8 cellular contexts compared by ENCODE assay signal in the genomic region with DNA sequence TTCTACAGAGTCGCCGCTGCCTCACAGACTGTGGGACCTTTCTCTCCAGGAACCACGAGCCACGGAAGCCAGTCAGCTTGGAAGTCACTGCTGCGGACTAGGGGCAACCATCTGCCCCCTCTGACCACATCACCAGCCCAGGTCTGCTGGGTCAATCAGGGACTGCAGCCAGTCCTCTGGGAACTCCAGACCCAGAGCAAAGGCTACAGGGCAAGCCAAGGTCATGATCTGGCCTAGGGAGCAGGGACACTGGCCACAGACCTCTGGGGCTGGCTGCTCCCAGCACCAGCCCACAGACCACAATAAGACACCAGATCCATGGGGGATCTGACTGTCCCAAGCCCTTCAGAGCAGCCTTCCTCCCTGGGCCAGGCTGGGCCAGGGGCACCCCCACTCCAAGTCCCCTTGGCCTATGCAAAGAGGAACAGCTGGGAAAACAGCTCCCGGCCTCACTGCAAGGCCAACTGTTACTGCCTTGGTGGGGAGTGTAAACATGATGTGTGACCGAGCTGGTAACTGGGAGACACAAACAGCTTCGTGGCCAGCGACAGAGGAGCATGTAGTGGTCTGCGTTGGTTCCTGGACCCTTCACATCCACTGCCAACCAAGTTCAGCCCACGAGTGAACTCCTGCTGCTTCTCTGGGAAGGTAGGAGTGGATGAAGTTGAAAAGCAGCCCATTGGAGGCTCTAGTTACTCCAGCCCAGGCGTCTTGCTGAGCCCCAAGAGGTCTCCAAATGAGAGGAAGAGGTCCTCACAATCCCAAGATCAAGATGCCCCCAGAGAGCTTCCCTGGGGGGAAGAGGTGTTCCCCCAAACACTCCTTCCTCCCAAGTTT. TPM values are rescaled to one million over a fixed set of nuclear protein-coding genes. Genes with fewer than 3 reads are reported as not detected.
A peak's percentile ranks its signal among the peaks of the same experiment; 100 is the strongest.
DNase-seq lines count a peak whose midpoint lies in the region; ATAC-seq and TF ChIP-seq lines count a peak whose summit lies in the region.

No MANE protein-coding gene starts in this region.

- WGBS in right cardiac atrium = 46% methylated on average over 12 of the region's 12 CpGs

- H3K4me1 Mint-ChIP-seq in GM23338 (peaks cover 48% of the 10 kb centered on the region), WTC11 (peaks cover 35% of the 10 kb centered on the region)

- no peaks in the 10 kb centered on the region for H3K9me3 ChIP-seq in right cardiac atrium (ENCODE audit: control insufficient read depth, low read length)

- H3K4me3 ChIP-seq in GM23338 = peak overlapping the region; percentile 98
- peak overlapping the region; percentile 92 for H3K4me3 ChIP-seq in right cardiac atrium (ENCODE audit: low read length)
- H3K4me3 ChIP-seq in skin epidermis = peak overlapping the region in 6 of 7 experiments; percentile 84 to 97 (median 94)

- peaks cover 14% of the 10 kb centered on the region for H3K4me1 ChIP-seq in GM23338 (ENCODE audit: insufficient read depth)
- peaks cover 17% of the 10 kb centered on the region for H3K4me1 ChIP-seq in right cardiac atrium (ENCODE audit: control insufficient read depth, insufficient read depth, low read length)

- H3K27me3 ChIP-seq in GM23338 (ENCODE audit: insufficient read depth) (no peaks in the 10 kb centered on the region), right cardiac atrium (ENCODE audit: control insufficient read depth, insufficient read depth) (no peaks in the 10 kb centered on the region)

- no peak for TF ChIP-seq CTCF in GM23338 (conservative IDR thresholded peaks at IDR 0.05; ENCODE audit: low read depth in 2 of 2)
- no peak for TF ChIP-seq CTCF in WTC11 (IDR thresholded peaks at IDR 0.05)

- H3F3A ChIP-seq in GM23338 (replicated peaks; ENCODE audit: low read depth) = peaks cover 12% of the 10 kb centered on the region

- no peaks in the 10 kb centered on the region for H3K36me3 ChIP-seq in GM23338 (ENCODE audit: insufficient read depth)

- DNase-seq in GM23338 (ENCODE audit: low spot score) = no peak
- DNase-seq in WTC11 (ENCODE audit: low spot score) = peak; percentile 7
- DNase-seq in right cardiac atrium = peak in 1 of 3 donors; percentile 31
- no peak for DNase-seq in activated gamma-delta T cell (lab: John Stamatoyannopoulos, UW)
- no peak for DNase-seq in SIG-M5 treated with dmso at 0.1 percent for 504 hours (lab: John Stamatoyannopoulos, UW; ENCODE audit: unreplicated experiment)

- peaks cover 15% of the 10 kb centered on the region for H3K27me3 Mint-ChIP-seq in GM23338 (ENCODE audit: insufficient read depth, low read depth, poor library complexity)
- no peaks in the 10 kb centered on the region for H3K27me3 Mint-ChIP-seq in WTC11 (ENCODE audit: low read depth)

- no peaks in the 10 kb centered on the region for H3K36me3 Mint-ChIP-seq in GM23338 (ENCODE audit: low read depth)
- no peaks in the 10 kb centered on the region for H3K36me3 Mint-ChIP-seq in WTC11

- H3K27ac ChIP-seq in GM23338 (ENCODE audit: low read depth) = peak overlapping the region; percentile 93
- H3K27ac ChIP-seq in right cardiac atrium (ENCODE audit: low read length) = peak overlapping the region; percentile 97
- peak overlapping the region in 19 of 21 experiments; percentile 91 to 100 (median 98) for H3K27ac ChIP-seq in skin epidermis

- CTCF ChIA-PET in WTC11 (lab: Charles Lee) = interaction anchor here (1.1 to 3.6 kb wide), 3 partner anchors 8 to 66 kb away, joined by 5 to 12 read pairs (median 6); a partner anchor contains a TSS

- H3K4me3 Mint-ChIP-seq in GM23338 (peak overlapping the region; percentile 92), WTC11 (peak overlapping the region; percentile 84)

- intact Hi-C loops in right cardiac atrium (cut with DNase I) = no loop called here

- peak overlapping the region; percentile 98 for H3K4me2 ChIP-seq in GM23338

- no peaks in the 10 kb centered on the region for H3K9me2 ChIP-seq in GM23338 (ENCODE audit: insufficient read depth)

- peaks cover 58% of the 10 kb centered on the region for H3K79me2 ChIP-seq in GM23338 (replicated peaks; ENCODE audit: insufficient read depth)

- H2AFZ ChIP-seq in GM23338 = no peak overlapping the region

- ATAC-seq in GM23338 (no peak), WTC11 (no peak), right cardiac atrium (no peak), HG03095 (IDR thresholded peaks at IDR 0.05; ENCODE audit: unreplicated experiment) (no peak), HG02798 (IDR thresholded peaks at IDR 0.05; ENCODE audit: poor library complexity, unreplicated experiment) (no peak)

- H3K27ac Mint-ChIP-seq in GM23338 (peak overlapping the region; percentile 96), WTC11 (peak overlapping the region; percentile 85)

- POLR2A ChIA-PET in WTC11 (lab: Charles Lee) = interaction anchor here (0.5 kb wide), 1 partner anchor 14 kb away, joined by 3 read pairs; no protein-coding TSS in a partner anchor

- no peaks in the 10 kb centered on the region for H4K20me1 ChIP-seq in GM23338 (replicated peaks; ENCODE audit: insufficient read depth)

- H3K9me3 Mint-ChIP-seq in GM23338 (peaks cover 3% of the 10 kb centered on the region; the same call in 2 of the 3 replicates), WTC11 (no peaks in the 10 kb centered on the region)

TF ChIP-seq in WTC11, 78 proteins besides CTCF, POLR2A, EP300 and RAD21 (continues in another document):
- TF ChIP-seq, protein P1, sequence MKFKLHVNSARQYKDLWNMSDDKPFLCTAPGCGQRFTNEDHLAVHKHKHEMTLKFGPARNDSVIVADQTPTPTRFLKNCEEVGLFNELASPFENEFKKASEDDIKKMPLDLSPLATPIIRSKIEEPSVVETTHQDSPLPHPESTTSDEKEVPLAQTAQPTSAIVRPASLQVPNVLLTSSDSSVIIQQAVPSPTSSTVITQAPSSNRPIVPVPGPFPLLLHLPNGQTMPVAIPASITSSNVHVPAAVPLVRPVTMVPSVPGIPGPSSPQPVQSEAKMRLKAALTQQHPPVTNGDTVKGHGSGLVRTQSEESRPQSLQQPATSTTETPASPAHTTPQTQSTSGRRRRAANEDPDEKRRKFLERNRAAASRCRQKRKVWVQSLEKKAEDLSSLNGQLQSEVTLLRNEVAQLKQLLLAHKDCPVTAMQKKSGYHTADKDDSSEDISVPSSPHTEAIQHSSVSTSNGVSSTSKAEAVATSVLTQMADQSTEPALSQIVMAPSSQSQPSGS (CRISPR knock-in tag; IDR thresholded peaks at IDR 0.05; ENCODE audit: borderline replicate concordance, low read depth) = no peak
- no peak for TF ChIP-seq MYBL2 (CRISPR knock-in tag; IDR thresholded peaks at IDR 0.05)
- TF ChIP-seq ZNF219 (CRISPR knock-in tag; IDR thresholded peaks at IDR 0.05; ENCODE audit: borderline replicate concordance) = no peak
- TF ChIP-seq, protein P2, sequence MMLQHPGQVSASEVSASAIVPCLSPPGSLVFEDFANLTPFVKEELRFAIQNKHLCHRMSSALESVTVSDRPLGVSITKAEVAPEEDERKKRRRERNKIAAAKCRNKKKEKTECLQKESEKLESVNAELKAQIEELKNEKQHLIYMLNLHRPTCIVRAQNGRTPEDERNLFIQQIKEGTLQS (CRISPR knock-in tag; conservative IDR thresholded peaks at IDR 0.05) = no peak
- TF ChIP-seq TEAD4 (CRISPR knock-in tag; IDR thresholded peaks at IDR 0.05) = no peak
- no peak for TF ChIP-seq SMAD4 (CRISPR knock-in tag; IDR thresholded peaks at IDR 0.05)
- TF ChIP-seq, protein P3, sequence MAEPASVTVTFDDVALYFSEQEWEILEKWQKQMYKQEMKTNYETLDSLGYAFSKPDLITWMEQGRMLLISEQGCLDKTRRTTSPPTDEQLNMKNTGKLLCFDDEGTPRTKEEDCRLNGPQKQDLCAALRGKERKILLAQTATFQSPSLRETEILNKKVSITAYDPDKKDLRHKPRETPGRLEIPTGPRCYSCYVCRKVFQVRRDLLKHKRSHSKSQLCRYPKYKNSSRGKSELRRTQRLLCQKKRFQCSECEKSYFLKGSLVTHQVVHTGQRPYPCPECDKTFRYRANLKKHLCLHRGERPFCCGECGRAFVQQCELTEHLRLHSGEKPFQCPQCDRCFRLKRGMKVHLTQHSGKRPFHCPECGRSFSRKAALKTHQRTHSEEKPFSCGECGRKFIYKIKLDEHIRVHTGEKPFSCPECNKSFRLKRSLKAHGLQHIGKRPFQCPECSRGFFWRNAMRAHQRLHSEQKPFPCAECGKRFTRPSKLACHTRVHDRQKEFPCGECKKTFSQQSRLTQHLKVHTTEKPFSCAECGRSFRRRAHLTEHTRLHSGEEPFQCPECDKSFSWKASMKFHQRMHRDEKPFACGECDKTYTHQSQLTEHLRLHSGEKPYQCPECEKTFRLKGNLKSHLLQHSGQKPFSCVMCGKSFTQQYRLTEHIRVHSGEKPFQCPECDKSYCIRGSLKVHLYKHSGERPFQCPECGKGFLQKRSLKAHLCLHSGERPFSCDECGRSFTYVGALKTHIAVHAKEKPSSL (CRISPR knock-in tag; conservative IDR thresholded peaks at IDR 0.05) = no peak
- TF ChIP-seq, protein P4, sequence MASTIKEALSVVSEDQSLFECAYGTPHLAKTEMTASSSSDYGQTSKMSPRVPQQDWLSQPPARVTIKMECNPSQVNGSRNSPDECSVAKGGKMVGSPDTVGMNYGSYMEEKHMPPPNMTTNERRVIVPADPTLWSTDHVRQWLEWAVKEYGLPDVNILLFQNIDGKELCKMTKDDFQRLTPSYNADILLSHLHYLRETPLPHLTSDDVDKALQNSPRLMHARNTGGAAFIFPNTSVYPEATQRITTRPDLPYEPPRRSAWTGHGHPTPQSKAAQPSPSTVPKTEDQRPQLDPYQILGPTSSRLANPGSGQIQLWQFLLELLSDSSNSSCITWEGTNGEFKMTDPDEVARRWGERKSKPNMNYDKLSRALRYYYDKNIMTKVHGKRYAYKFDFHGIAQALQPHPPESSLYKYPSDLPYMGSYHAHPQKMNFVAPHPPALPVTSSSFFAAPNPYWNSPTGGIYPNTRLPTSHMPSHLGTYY (CRISPR knock-in tag; IDR thresholded peaks at IDR 0.05) = no peak
- TF ChIP-seq ZNF138 (CRISPR knock-in tag; conservative IDR thresholded peaks at IDR 0.05) = no peak

RNA-seq across cellular contexts. Expression of a gene that starts 1.5 kb away (rescaled TPM):
- 105 and 123 TPM in 2 replicates for total RNA-seq in GM23338 (2014; rRNA removed; shearing (Covaris generic))
- polyA plus RNA-seq in GM23338 (2016; fragmentation: Nextera tagmentation; extraction: Ambion mirVana) (16.6 and 17.6 TPM in 2 replicates), right cardiac atrium (94.9 TPM)
- total RNA-seq in WTC11 (2021) (156 to 174 TPM (median 161 TPM) in 3 replicates), right cardiac atrium (100 to 1,000 TPM; 119 to 131 (median 125) TPM)

RNA-seq across cellular contexts. Expression of a gene that starts 57.1 kb away (rescaled TPM):
- total RNA-seq in GM23338 (2014; rRNA removed; shearing (Covaris generic)) = 0.39 and 7.1 TPM in 2 replicates
- polyA plus RNA-seq in GM23338 (2016; fragmentation: Nextera tagmentation; extraction: Ambion mirVana) (2.2 and 3.3 TPM in 2 replicates), right cardiac atrium (0.25 TPM)
- total RNA-seq in WTC11 (2021) (0.83 to 2.4 TPM (median 1.9 TPM) in 3 replicates), right cardiac atrium (under 1 TPM; 0.23 to 0.41 (median 0.30) TPM)
